Comparison of ENCODE assay signal across 2 cellular contexts in genomic region chr6:10418361-10418861, GRCh38.
TF ChIP-seq lines count a peak whose summit lies in the region.

No MANE protein-coding gene starts in this region.

TF ChIP-seq in IMR-90, 13 proteins besides CTCF, POLR2A, EP300 and RAD21:
- no peak for TF ChIP-seq BHLHE40 (IDR thresholded peaks at IDR 0.05; ENCODE audit: low read depth, low read length)
- no peak for TF ChIP-seq FOS (IDR thresholded peaks at IDR 0.05; ENCODE audit: low read depth, low read length)
TF ChIP-seq in IMR-90: peak in this region for 0.

TF ChIP-seq in H1, 55 proteins besides CTCF, POLR2A, EP300 and RAD21:
- TF ChIP-seq SP2 (IDR thresholded peaks at IDR 0.05; ENCODE audit: low read length), result no peak
- no peak for TF ChIP-seq CREB1 (IDR thresholded peaks at IDR 0.05)
- TF ChIP-seq ATF3 (IDR thresholded peaks at IDR 0.05; ENCODE audit: insufficient read depth, low read depth, low read length), result no peak
- TF ChIP-seq SUZ12 (IDR thresholded peaks at IDR 0.05; ENCODE audit: low read length), result peak; percentile 80
- peak; percentile 84 for TF ChIP-seq EZH2 (IDR thresholded peaks at IDR 0.05; ENCODE audit: low read depth, low read length, severe bottlenecking)
- no peak for TF ChIP-seq CEBPB (IDR thresholded peaks at IDR 0.05; ENCODE audit: low read depth, low read length)
- TF ChIP-seq NANOG (IDR thresholded peaks at IDR 0.05; ENCODE audit: insufficient read depth, low read depth, low read length, poor library complexity, severe bottlenecking), result no peak
- TF ChIP-seq CTBP2 (IDR thresholded peaks at IDR 0.05; ENCODE audit: borderline replicate concordance, insufficient read depth, insufficient read length, low read length), result no peak
- TF ChIP-seq RNF2 (IDR thresholded peaks at IDR 0.05; ENCODE audit: borderline replicate concordance, low read depth, low read length, missing control alignments, poor library complexity, severe bottlenecking), result peak; percentile 82
- no peak for TF ChIP-seq CHD7 (IDR thresholded peaks at IDR 0.05; ENCODE audit: insufficient replicate concordance, low read length)
- no peak for TF ChIP-seq TAF1 (IDR thresholded peaks at IDR 0.05; ENCODE audit: low read depth, low read length)
- no peak for TF ChIP-seq SP4 (IDR thresholded peaks at IDR 0.05; ENCODE audit: low read length)
- TF ChIP-seq ASH2L (IDR thresholded peaks at IDR 0.05; ENCODE audit: low read length), result no peak
